Comparison of ENCODE assay signal across 17 cellular contexts in the genomic region with DNA sequence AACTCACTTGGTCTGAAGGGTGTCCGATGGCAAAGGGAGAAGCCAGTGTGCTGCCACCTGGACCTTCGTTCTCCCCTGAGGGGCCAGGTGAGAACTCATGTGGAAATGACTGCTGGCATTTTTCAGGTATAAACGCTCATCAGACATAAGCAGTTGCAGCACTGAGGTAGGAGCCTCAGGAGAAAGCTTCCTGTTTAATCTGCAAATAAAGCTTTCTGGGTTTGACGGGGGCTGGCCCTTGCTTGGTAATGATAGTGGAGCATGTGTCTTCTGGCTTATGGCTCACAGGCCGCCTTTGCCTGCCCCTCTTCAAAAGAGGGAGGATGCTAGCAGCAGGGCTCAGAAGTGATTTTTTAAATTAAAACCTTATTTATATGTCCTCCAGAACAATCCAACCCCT.
"Had no signal": no experiment of that assay in that cellular context is flagged by ENCODE, and none has a peak within 500 bp of the region (broad histone marks: within the 10 kb centered on the region; RNA-seq: fewer than 3 reads in every experiment).

No MANE protein-coding gene starts in this region.

- H3K27ac Mint-ChIP-seq: IgD-negative memory B cell had no signal

- DNase-seq: NCI-H1092, NCI-H1105 treated with DMSO at 0.1 percent for 48 hours, NCI-H187, NCI-H2029, NCI-H2081 treated with DMSO at 0.1 percent for 48 hours, NCI-H2171, NCI-H226, NCI-H446, NCI-H510A, NCI-H524 treated with DMSO at 0.1 percent for 48 hours, NCI-H82, RPMI8226, SHP77, T-helper 1 cell had no signal

- H3K4me3 Mint-ChIP-seq: IgD-negative memory B cell had no signal

- ATAC-seq: K562, SK-N-SH treated with all-trans-retinoic acid at 6 μM for 48 hours had no signal

- H3K36me3 Mint-ChIP-seq: IgD-negative memory B cell had no signal

- H3K4me1 Mint-ChIP-seq: IgD-negative memory B cell had no signal
